In genomic region chr16:31032736-31033708, GRCh38 we compare ENCODE assay signal across 8 cellular contexts. TPM values are rescaled to one million over a fixed set of nuclear protein-coding genes. Genes with fewer than 3 reads are reported as not detected.
DNase-seq lines count a peak whose midpoint lies in the region; ATAC-seq and TF ChIP-seq lines count a peak whose summit lies in the region.

TSS of gene STX4 (plus strand) at chr16:31033558. CDS start at chr16:31033806, 248 bp downstream.

- POLR2A ChIA-PET in BJ (lab: Charles Lee) = no interaction called here

- no peaks in the 10 kb centered on the region for H3K27me3 ChIP-seq in BJ (ENCODE audit: control insufficient read depth, insufficient read depth, low read length)

- ATAC-seq in GM19328 (IDR thresholded peaks at IDR 0.05; ENCODE audit: unreplicated experiment) (peak; percentile 82), HG03520 (IDR thresholded peaks at IDR 0.05; ENCODE audit: unreplicated experiment) (peak; percentile 83), left lobe of liver (peak; percentile 92)

- H3K36me3 ChIP-seq in BJ (ENCODE audit: control insufficient read depth, insufficient read depth, low read length) = peaks cover 13% of the 10 kb centered on the region

- peak; percentile 83 for DNase-seq in BJ (ENCODE audit: low read depth)
- peak; percentile 98 for DNase-seq in NCI-H69 (lab: John Stamatoyannopoulos, UW)
- peak; percentile 97 for DNase-seq in activated CD4-positive, alpha-beta T cell treated with anti-CD3 and anti-CD28 coated beads, Interleukin-2, amount 50 U/mL, for 1 hour
- peak; percentile 99 for DNase-seq in dedifferentiated amniotic fluid mesenchymal stem cell (ENCODE audit: extremely low spot score)
- peak; percentile 98 for DNase-seq in left lobe of liver (ENCODE audit: low spot score)
- DNase-seq in stimulated activated CD4-positive, alpha-beta T cell treated with anti-CD3 and anti-CD28 coated beads, Interleukin-2, amount 100 ng/mL, for 4 hours (ENCODE audit: low read depth) = peak; percentile 95

- peak within 1 kb of the TSS; percentile 74 for H3K4me3 ChIP-seq in BJ (ENCODE audit: low read depth, low read length)

- CTCF ChIA-PET in BJ (lab: Yijun Ruan, JAX) = interaction anchor here (0.9 kb wide), 1 partner anchor 10 kb away, joined by 5 read pairs; no protein-coding TSS in a partner anchor

- no peak for TF ChIP-seq CTCF in BJ (IDR thresholded peaks at IDR 0.05; ENCODE audit: insufficient read depth, low read depth, low read length)

RNA-seq across cellular contexts. Expression of gene STX4, which starts in this region (rescaled TPM):
- polyA plus RNA-seq in BJ (2011; rRNA removed) = 41.7 and 53.6 TPM in 2 replicates
- 26.5 and 41.5 TPM in 2 replicates for polyA minus RNA-seq in BJ (2011; rRNA and poly(A)+ RNA removed)
- 24.6 TPM for total RNA-seq in left lobe of liver

Comparison
In these comparisons a context has a peak if more than half of its experiments do, and no peak if none do; other contexts are left out.
1. Peak in every context shown above with its lines: DNase-seq, ATAC-seq and H3K4me3 ChIP-seq.